Comparison of ENCODE assay signal across 1 cellular context in genomic region chr7:30877010-30877740, GRCh38.
A peak's percentile ranks its signal among the peaks of the same experiment; 100 is the strongest.
TF ChIP-seq lines count a peak whose summit lies in the region.

No MANE protein-coding gene starts in this region.

TF ChIP-seq in H1, 55 proteins besides CTCF, POLR2A, EP300 and RAD21:
- TF ChIP-seq MAX (IDR thresholded peaks at IDR 0.05) = peak; percentile 48; the same call in 1 of the 2 replicates
- no peak for TF ChIP-seq PHF8 (conservative IDR thresholded peaks at IDR 0.05; ENCODE audit: low read depth, low read length)
- peak; percentile 79 for TF ChIP-seq TEAD4 (IDR thresholded peaks at IDR 0.05; ENCODE audit: low read depth, low read length)
- TF ChIP-seq, protein P1, sequence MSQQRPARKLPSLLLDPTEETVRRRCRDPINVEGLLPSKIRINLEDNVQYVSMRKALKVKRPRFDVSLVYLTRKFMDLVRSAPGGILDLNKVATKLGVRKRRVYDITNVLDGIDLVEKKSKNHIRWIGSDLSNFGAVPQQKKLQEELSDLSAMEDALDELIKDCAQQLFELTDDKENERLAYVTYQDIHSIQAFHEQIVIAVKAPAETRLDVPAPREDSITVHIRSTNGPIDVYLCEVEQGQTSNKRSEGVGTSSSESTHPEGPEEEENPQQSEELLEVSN (IDR thresholded peaks at IDR 0.05) = peak; percentile 58; the same call in 1 of the 2 replicates
